1 cellular context compared by ENCODE assay signal in genomic region chr17:42629420-42630009, GRCh38.
TF ChIP-seq lines count a peak whose summit lies in the region.

No MANE protein-coding gene starts in this region.

TF ChIP-seq in K562, 482 proteins besides CTCF, POLR2A, EP300 and RAD21 (continued from another document):
- TF ChIP-seq AFF4 (CRISPR knock-in tag; IDR thresholded peaks at IDR 0.05) (no peak), CEBPG (CRISPR knock-in tag; IDR thresholded peaks at IDR 0.05) (no peak), CEBPG (tag; conservative IDR thresholded peaks at IDR 0.05 in 1 of 2, IDR thresholded peaks at IDR 0.05 in 1 of 2) (peak; percentile 44 to 66), TRIM24 (IDR thresholded peaks at IDR 0.05) (peak; percentile 58 to 74; a peak in 3 of 4 replicates), PHB2 (IDR thresholded peaks at IDR 0.05; ENCODE audit: low read depth) (peak; percentile 63), FOSL1 (tag; conservative IDR thresholded peaks at IDR 0.05) (no peak; the same call in 1 of the 2 replicates), CSDE1 (IDR thresholded peaks at IDR 0.05) (no peak), POLR2AphosphoS5 (IDR thresholded peaks at IDR 0.05; ENCODE audit: control insufficient read depth, insufficient read depth, low read depth, low read length) (peak; percentile 55; the same call in 1 of the 2 replicates)
